Comparison of ENCODE assay signal across 22 cellular contexts in genomic region chr1:18332626-18333025, GRCh38.
"Had no signal": no experiment of that assay in that cellular context is flagged by ENCODE, and none has a peak within 500 bp of the region (broad histone marks: within the 10 kb centered on the region; RNA-seq: fewer than 3 reads in every experiment).

No MANE protein-coding gene starts in this region.

- H3K36me3 Mint-ChIP-seq: activated naive CD8-positive, alpha-beta T cell had no signal

- H3K36me3 ChIP-seq: brain microvascular endothelial cell, cardiac muscle cell had no signal

- H3K4me3 ChIP-seq: cardiac muscle cell had no signal

- H3K27me3 Mint-ChIP-seq: activated CD4-positive, alpha-beta T cell treated with anti-CD3 and anti-CD28 coated beads, Interleukin-2, amount 10 ng/mL, durations not matched to agents 7 days and 5 days had no signal

- ATAC-seq: activated T-helper 17 cell treated with anti-CD3 and anti-CD28 coated beads, Interleukin-2, amount 50 U/mL, for 72 hours; PC-3; T-helper 17 cell had no signal

- H3K27me3 ChIP-seq: brain microvascular endothelial cell, cardiac muscle cell had no signal

- H3K9me3 Mint-ChIP-seq: activated CD4-positive, alpha-beta memory T cell treated with anti-CD3 and anti-CD28 coated beads, Interleukin-2, amount 10 ng/mL, durations not matched to agents 7 days and 5 days; activated CD4-positive, alpha-beta T cell treated with anti-CD3 and anti-CD28 coated beads, Interleukin-2, amount 10 ng/mL, durations not matched to agents 7 days and 5 days; activated naive CD4-positive, alpha-beta T cell treated with anti-CD3 and anti-CD28 coated beads for 36 hours; activated T-helper 17 cell treated with anti-CD3 and anti-CD28 coated beads, Interleukin-2, amount 50 U/mL, for 72 hours; IgD-negative memory B cell had no signal

- H3K27ac Mint-ChIP-seq: activated CD4-positive, alpha-beta memory T cell treated with anti-CD3 and anti-CD28 coated beads, Interleukin-2, amount 10 ng/mL, durations not matched to agents 7 days and 5 days; activated CD4-positive, alpha-beta T cell treated with anti-CD3 and anti-CD28 coated beads, Interleukin-2, amount 10 ng/mL, durations not matched to agents 7 days and 5 days; activated naive CD4-positive, alpha-beta T cell treated with anti-CD3 and anti-CD28 coated beads for 36 hours; activated naive CD8-positive, alpha-beta T cell; activated T-helper 17 cell treated with anti-CD3 and anti-CD28 coated beads, Interleukin-2, amount 50 U/mL, for 72 hours; IgD-negative memory B cell; T-helper 17 cell had no signal

- H3K4me3 Mint-ChIP-seq: activated CD4-positive, alpha-beta memory T cell treated with anti-CD3 and anti-CD28 coated beads, Interleukin-2, amount 10 ng/mL, durations not matched to agents 7 days and 5 days; activated CD4-positive, alpha-beta T cell treated with anti-CD3 and anti-CD28 coated beads, Interleukin-2, amount 10 ng/mL, durations not matched to agents 7 days and 5 days; activated naive CD4-positive, alpha-beta T cell treated with anti-CD3 and anti-CD28 coated beads for 36 hours; activated naive CD8-positive, alpha-beta T cell; activated T-helper 17 cell treated with anti-CD3 and anti-CD28 coated beads, Interleukin-2, amount 50 U/mL, for 72 hours; IgD-negative memory B cell; T-helper 17 cell had no signal

- DNase-seq: activated CD4-positive, alpha-beta memory T cell treated with anti-CD3 and anti-CD28 coated beads, Interleukin-2, amount 10 ng/mL, durations not matched to agents 7 days and 5 days; activated CD4-positive, alpha-beta T cell treated with anti-CD3 and anti-CD28 coated beads, Interleukin-2, amount 10 ng/mL, durations not matched to agents 7 days and 5 days; activated CD4-positive, CD25-positive, alpha-beta regulatory T cell; activated gamma-delta T cell; activated naive CD4-positive, alpha-beta T cell treated with anti-CD3 and anti-CD28 coated beads for 36 hours; activated T-cell treated with anti-CD3 and anti-CD28 coated beads for 4 hours; activated T-cell treated with anti-CD3 and anti-CD28 coated beads, Interleukin-2, amount 50 U/mL, for 48 hours; amygdala; brain microvascular endothelial cell; KG1; NCI-H1092; NCI-H1694 treated with DMSO at 0.1 percent for 48 hours; NCI-H446 treated with DMSO at 0.1 percent for 48 hours; NCI-H524 treated with DMSO at 0.1 percent for 48 hours; PC-3; SIG-M5; T-helper 17 cell; T-helper 9 cell had no signal

- H3K27ac ChIP-seq: brain microvascular endothelial cell, cardiac muscle cell had no signal

- H3K4me1 Mint-ChIP-seq: activated CD4-positive, alpha-beta memory T cell treated with anti-CD3 and anti-CD28 coated beads, Interleukin-2, amount 10 ng/mL, durations not matched to agents 7 days and 5 days; activated CD4-positive, alpha-beta T cell treated with anti-CD3 and anti-CD28 coated beads, Interleukin-2, amount 10 ng/mL, durations not matched to agents 7 days and 5 days; activated T-helper 17 cell treated with anti-CD3 and anti-CD28 coated beads, Interleukin-2, amount 50 U/mL, for 72 hours; IgD-negative memory B cell; T-helper 17 cell had no signal
